ENCODE assay signal across 1 cellular context in the genomic region with DNA sequence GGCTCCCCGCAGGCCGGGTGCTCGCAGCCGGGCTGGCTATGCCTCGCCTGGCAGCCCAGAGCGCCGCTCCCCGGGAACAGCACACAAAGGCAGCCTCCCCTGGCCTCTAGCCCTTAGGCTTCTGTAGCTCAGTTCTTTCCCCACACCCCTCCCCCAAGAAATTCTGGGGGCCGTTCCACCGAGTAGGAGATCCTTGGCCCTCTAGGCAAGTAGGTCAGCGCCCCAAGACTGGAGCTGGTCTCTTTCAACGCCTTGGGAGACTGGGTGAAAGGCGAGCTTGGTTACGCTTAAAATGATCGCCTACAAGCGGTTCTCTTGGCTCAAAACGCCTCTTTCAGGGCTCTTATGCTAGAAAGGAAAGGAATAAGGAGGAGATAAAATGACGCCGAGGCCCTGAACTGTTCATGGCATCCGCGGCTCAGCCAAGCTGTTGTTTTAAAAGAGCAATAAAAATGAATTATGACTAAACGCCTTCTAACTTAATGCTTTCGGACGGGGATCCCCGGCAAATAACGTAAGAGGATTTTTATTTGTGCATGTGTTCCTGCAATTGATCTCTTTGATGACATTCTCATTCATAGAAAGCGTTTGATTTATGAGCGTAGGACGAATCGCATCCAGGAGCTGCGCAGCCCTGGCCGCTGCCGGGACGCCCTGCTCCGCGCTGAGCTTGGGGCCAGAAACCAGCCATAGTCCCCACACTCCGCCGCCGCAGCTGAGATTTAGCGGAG.
A peak's percentile ranks its signal among the peaks of the same experiment; 100 is the strongest.
TF ChIP-seq lines count a peak whose summit lies in the region.

No MANE protein-coding gene starts in this region.

TF ChIP-seq in HEK293, 187 proteins besides CTCF, POLR2A, EP300 and RAD21 (continued from another document and continues in another):
- TF ChIP-seq, protein P1, sequence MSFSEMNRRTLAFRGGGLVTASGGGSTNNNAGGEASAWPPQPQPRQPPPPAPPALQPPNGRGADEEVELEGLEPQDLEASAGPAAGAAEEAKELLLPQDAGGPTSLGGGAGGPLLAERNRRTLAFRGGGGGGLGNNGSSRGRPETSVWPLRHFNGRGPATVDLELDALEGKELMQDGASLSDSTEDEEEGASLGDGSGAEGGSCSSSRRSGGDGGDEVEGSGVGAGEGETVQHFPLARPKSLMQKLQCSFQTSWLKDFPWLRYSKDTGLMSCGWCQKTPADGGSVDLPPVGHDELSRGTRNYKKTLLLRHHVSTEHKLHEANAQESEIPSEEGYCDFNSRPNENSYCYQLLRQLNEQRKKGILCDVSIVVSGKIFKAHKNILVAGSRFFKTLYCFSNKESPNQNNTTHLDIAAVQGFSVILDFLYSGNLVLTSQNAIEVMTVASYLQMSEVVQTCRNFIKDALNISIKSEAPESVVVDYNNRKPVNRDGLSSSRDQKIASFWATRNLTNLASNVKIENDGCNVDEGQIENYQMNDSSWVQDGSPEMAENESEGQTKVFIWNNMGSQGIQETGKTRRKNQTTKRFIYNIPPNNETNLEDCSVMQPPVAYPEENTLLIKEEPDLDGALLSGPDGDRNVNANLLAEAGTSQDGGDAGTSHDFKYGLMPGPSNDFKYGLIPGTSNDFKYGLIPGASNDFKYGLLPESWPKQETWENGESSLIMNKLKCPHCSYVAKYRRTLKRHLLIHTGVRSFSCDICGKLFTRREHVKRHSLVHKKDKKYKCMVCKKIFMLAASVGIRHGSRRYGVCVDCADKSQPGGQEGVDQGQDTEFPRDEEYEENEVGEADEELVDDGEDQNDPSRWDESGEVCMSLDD (tag by site-specific recombination; IDR thresholded peaks at IDR 0.05): no peak
- TF ChIP-seq, protein P2, sequence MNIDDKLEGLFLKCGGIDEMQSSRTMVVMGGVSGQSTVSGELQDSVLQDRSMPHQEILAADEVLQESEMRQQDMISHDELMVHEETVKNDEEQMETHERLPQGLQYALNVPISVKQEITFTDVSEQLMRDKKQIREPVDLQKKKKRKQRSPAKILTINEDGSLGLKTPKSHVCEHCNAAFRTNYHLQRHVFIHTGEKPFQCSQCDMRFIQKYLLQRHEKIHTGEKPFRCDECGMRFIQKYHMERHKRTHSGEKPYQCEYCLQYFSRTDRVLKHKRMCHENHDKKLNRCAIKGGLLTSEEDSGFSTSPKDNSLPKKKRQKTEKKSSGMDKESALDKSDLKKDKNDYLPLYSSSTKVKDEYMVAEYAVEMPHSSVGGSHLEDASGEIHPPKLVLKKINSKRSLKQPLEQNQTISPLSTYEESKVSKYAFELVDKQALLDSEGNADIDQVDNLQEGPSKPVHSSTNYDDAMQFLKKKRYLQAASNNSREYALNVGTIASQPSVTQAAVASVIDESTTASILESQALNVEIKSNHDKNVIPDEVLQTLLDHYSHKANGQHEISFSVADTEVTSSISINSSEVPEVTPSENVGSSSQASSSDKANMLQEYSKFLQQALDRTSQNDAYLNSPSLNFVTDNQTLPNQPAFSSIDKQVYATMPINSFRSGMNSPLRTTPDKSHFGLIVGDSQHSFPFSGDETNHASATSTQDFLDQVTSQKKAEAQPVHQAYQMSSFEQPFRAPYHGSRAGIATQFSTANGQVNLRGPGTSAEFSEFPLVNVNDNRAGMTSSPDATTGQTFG (tag by site-specific recombination; IDR thresholded peaks at IDR 0.05; ENCODE audit: borderline replicate concordance): no peak
- TF ChIP-seq, protein P3, sequence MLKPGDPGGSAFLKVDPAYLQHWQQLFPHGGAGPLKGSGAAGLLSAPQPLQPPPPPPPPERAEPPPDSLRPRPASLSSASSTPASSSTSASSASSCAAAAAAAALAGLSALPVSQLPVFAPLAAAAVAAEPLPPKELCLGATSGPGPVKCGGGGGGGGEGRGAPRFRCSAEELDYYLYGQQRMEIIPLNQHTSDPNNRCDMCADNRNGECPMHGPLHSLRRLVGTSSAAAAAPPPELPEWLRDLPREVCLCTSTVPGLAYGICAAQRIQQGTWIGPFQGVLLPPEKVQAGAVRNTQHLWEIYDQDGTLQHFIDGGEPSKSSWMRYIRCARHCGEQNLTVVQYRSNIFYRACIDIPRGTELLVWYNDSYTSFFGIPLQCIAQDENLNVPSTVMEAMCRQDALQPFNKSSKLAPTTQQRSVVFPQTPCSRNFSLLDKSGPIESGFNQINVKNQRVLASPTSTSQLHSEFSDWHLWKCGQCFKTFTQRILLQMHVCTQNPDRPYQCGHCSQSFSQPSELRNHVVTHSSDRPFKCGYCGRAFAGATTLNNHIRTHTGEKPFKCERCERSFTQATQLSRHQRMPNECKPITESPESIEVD (tag by site-specific recombination; IDR thresholded peaks at IDR 0.05): peak; percentile 89
- TF ChIP-seq GLI4 (tag by site-specific recombination; IDR thresholded peaks at IDR 0.05) (no peak), ZNF426 (tag by site-specific recombination; IDR thresholded peaks at IDR 0.05) (no peak), ZNF555 (tag by site-specific recombination; conservative IDR thresholded peaks at IDR 0.05) (no peak), SP7 (tag by site-specific recombination; IDR thresholded peaks at IDR 0.05) (peak; percentile 76), GLIS1 (tag by site-specific recombination; IDR thresholded peaks at IDR 0.05) (no peak; the same call in 1 of the 2 replicates), SP3 (tag by site-specific recombination; IDR thresholded peaks at IDR 0.05) (no peak), MYNN (tag by site-specific recombination; IDR thresholded peaks at IDR 0.05; ENCODE audit: borderline replicate concordance) (peak; percentile 94), ZNF48 (tag by site-specific recombination; IDR thresholded peaks at IDR 0.05) (no peak), ZNF792 (tag by site-specific recombination; IDR thresholded peaks at IDR 0.05) (no peak), ZFP37 (tag by site-specific recombination; IDR thresholded peaks at IDR 0.05) (no peak), ZNF626 (tag by site-specific recombination; IDR thresholded peaks at IDR 0.05) (no peak), ZNF660 (tag by site-specific recombination; IDR thresholded peaks at IDR 0.05) (0 out of 2 replicates have a peak, but pooled peaks have one; percentile 38), ZBTB17 (tag by site-specific recombination; IDR thresholded peaks at IDR 0.05) (peak; percentile 2; the same call in 1 of the 2 replicates), WT1 (tag by site-specific recombination; IDR thresholded peaks at IDR 0.05) (peak; percentile 81), ZBTB48 (tag by site-specific recombination; IDR thresholded peaks at IDR 0.05) (0 out of 2 replicates have a peak, but pooled peaks have one; percentile 65), ZFHX2 (tag by site-specific recombination; conservative IDR thresholded peaks at IDR 0.05) (peak; percentile 48), GLI2 (tag by site-specific recombination; IDR thresholded peaks at IDR 0.05; ENCODE audit: borderline replicate concordance, low read depth) (peak; percentile 84), ZNF473 (tag by site-specific recombination; IDR thresholded peaks at IDR 0.05) (no peak), ZNF561 (tag by site-specific recombination; IDR thresholded peaks at IDR 0.05; ENCODE audit: borderline replicate concordance) (peak; percentile 69; the same call in 1 of the 2 replicates), ZNF354C (tag by site-specific recombination; IDR thresholded peaks at IDR 0.05; ENCODE audit: borderline replicate concordance, low read depth) (no peak), ZNF175 (tag by site-specific recombination; IDR thresholded peaks at IDR 0.05) (no peak), ZNF155 (tag by site-specific recombination; IDR thresholded peaks at IDR 0.05) (no peak), ZNF544 (tag by site-specific recombination; IDR thresholded peaks at IDR 0.05) (no peak), ZSCAN30 (tag by site-specific recombination; IDR thresholded peaks at IDR 0.05) (peak; percentile 88), TCF7L2 (IDR thresholded peaks at IDR 0.05; ENCODE audit: borderline replicate concordance, low read depth, low read length) (no peak), ZNF510 (tag by site-specific recombination; IDR thresholded peaks at IDR 0.05; ENCODE audit: insufficient replicate concordance) (no peak), SP2 (tag by site-specific recombination; IDR thresholded peaks at IDR 0.05) (peak; percentile 62), ZNF140 (tag by site-specific recombination; IDR thresholded peaks at IDR 0.05) (no peak), GFI1B (tag by site-specific recombination; IDR thresholded peaks at IDR 0.05) (peak; percentile 85; the same call in 1 of the 2 replicates), ZNF664 (tag by site-specific recombination; IDR thresholded peaks at IDR 0.05) (peak; percentile 51; the same call in 1 of the 2 replicates), ZNF2 (tag by site-specific recombination; IDR thresholded peaks at IDR 0.05) (no peak; the same call in 1 of the 2 replicates), ZNF211 (tag by site-specific recombination; IDR thresholded peaks at IDR 0.05; ENCODE audit: low read depth) (no peak), ZXDB (tag by site-specific recombination; IDR thresholded peaks at IDR 0.05) (peak; percentile 75; the same call in 1 of the 2 replicates), KLF10 (tag by site-specific recombination; IDR thresholded peaks at IDR 0.05) (peak; percentile 82)
- TF ChIP-seq, protein P4, sequence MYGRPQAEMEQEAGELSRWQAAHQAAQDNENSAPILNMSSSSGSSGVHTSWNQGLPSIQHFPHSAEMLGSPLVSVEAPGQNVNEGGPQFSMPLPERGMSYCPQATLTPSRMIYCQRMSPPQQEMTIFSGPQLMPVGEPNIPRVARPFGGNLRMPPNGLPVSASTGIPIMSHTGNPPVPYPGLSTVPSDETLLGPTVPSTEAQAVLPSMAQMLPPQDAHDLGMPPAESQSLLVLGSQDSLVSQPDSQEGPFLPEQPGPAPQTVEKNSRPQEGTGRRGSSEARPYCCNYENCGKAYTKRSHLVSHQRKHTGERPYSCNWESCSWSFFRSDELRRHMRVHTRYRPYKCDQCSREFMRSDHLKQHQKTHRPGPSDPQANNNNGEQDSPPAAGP (tag by site-specific recombination; IDR thresholded peaks at IDR 0.05): 0 out of 2 replicates have a peak, but pooled peaks have one; percentile 62
- TF ChIP-seq, protein P5, sequence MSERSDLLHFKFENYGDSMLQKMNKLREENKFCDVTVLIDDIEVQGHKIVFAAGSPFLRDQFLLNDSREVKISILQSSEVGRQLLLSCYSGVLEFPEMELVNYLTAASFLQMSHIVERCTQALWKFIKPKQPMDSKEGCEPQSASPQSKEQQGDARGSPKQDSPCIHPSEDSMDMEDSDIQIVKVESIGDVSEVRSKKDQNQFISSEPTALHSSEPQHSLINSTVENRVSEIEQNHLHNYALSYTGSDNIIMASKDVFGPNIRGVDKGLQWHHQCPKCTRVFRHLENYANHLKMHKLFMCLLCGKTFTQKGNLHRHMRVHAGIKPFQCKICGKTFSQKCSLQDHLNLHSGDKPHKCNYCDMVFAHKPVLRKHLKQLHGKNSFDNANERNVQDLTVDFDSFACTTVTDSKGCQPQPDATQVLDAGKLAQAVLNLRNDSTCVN (tag by site-specific recombination; optimal IDR thresholded peaks at IDR 0.05): peak; percentile 29
- TF ChIP-seq, protein P6, sequence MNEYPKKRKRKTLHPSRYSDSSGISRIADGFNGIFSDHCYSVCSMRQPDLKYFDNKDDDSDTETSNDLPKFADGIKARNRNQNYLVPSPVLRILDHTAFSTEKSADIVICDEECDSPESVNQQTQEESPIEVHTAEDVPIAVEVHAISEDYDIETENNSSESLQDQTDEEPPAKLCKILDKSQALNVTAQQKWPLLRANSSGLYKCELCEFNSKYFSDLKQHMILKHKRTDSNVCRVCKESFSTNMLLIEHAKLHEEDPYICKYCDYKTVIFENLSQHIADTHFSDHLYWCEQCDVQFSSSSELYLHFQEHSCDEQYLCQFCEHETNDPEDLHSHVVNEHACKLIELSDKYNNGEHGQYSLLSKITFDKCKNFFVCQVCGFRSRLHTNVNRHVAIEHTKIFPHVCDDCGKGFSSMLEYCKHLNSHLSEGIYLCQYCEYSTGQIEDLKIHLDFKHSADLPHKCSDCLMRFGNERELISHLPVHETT (tag by site-specific recombination; IDR thresholded peaks at IDR 0.05): peak; percentile 71; the same call in 1 of the 2 replicates
- TF ChIP-seq, protein P7, sequence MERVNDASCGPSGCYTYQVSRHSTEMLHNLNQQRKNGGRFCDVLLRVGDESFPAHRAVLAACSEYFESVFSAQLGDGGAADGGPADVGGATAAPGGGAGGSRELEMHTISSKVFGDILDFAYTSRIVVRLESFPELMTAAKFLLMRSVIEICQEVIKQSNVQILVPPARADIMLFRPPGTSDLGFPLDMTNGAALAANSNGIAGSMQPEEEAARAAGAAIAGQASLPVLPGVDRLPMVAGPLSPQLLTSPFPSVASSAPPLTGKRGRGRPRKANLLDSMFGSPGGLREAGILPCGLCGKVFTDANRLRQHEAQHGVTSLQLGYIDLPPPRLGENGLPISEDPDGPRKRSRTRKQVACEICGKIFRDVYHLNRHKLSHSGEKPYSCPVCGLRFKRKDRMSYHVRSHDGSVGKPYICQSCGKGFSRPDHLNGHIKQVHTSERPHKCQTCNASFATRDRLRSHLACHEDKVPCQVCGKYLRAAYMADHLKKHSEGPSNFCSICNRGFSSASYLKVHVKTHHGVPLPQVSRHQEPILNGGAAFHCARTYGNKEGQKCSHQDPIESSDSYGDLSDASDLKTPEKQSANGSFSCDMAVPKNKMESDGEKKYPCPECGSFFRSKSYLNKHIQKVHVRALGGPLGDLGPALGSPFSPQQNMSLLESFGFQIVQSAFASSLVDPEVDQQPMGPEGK (tag by site-specific recombination; IDR thresholded peaks at IDR 0.05): no peak
- TF ChIP-seq, protein P8, sequence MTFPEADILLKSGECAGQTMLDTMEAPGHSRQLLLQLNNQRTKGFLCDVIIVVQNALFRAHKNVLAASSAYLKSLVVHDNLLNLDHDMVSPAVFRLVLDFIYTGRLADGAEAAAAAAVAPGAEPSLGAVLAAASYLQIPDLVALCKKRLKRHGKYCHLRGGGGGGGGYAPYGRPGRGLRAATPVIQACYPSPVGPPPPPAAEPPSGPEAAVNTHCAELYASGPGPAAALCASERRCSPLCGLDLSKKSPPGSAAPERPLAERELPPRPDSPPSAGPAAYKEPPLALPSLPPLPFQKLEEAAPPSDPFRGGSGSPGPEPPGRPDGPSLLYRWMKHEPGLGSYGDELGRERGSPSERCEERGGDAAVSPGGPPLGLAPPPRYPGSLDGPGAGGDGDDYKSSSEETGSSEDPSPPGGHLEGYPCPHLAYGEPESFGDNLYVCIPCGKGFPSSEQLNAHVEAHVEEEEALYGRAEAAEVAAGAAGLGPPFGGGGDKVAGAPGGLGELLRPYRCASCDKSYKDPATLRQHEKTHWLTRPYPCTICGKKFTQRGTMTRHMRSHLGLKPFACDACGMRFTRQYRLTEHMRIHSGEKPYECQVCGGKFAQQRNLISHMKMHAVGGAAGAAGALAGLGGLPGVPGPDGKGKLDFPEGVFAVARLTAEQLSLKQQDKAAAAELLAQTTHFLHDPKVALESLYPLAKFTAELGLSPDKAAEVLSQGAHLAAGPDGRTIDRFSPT (tag by site-specific recombination; IDR thresholded peaks at IDR 0.05): peak; percentile 62; the same call in 1 of the 2 replicates
- TF ChIP-seq, protein P9, sequence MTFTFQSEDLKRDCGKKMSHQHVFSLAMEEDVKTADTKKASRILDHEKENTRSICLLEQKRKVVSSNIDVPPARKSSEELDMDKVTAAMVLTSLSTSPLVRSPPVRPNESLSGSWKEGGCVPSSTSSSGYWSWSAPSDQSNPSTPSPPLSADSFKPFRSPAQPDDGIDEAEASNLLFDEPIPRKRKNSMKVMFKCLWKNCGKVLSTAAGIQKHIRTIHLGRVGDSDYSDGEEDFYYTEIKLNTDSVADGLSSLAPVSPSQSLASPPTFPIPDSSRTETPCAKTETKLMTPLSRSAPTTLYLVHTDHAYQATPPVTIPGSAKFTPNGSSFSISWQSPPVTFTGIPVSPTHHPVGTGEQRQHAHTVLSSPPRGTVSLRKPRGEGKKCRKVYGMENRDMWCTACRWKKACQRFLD (tag by site-specific recombination; IDR thresholded peaks at IDR 0.05): no peak
